Comparison of ENCODE assay signal across 17 cellular contexts in the genomic region with DNA sequence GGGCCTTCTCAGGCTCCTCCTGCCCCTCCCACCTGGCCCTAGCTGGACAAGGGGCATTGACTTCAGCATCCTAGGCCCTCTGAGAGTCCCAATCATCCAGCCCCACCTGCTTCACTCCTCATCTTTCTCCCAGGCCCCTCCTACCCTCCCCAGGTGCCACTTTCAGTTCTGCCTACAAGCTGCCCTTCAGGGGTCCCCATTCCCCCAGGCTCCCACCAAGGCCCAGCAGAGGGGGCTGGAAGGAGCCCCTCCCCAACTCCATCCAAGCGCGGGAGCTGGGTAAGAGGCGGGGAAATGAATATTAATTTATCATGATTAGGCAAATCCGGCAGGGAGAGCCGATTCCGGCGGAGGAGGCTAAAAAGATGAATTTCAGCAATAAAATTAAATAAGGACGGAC. TPM values are rescaled to one million over a fixed set of nuclear protein-coding genes. Genes with fewer than 3 reads are reported as not detected.
DNase-seq lines count a peak whose midpoint lies in the region; ATAC-seq and TF ChIP-seq lines count a peak whose summit lies in the region.
"Had no signal": no experiment of that assay in that cellular context is flagged by ENCODE, and none has a peak within 500 bp of the region (broad histone marks: within the 10 kb centered on the region; RNA-seq: fewer than 3 reads in every experiment).

No MANE protein-coding gene starts in this region.

- peaks cover 23% of the 10 kb centered on the region for H3K4me1 Mint-ChIP-seq in stimulated activated effector memory CD8-positive, alpha-beta T cell treated with anti-CD3 and anti-CD28 coated beads, Interleukin-12 subunit alpha, Interleukin-12 subunit beta, amount 100 ng/mL, for 72 hours

- no peak for TF ChIP-seq RAD21 in SK-N-SH (IDR thresholded peaks at IDR 0.05; ENCODE audit: low read length)

- H3K4me1 ChIP-seq in SK-N-SH (ENCODE audit: control insufficient read depth in 1 of 2, insufficient read depth in 2 of 2, low read depth in 1 of 2, low read length in 1 of 2) (peaks cover 0 to 18% of the 10 kb centered on the region in 2 experiments; a peak in 1 of 4 replicates), HEK293 (ENCODE audit: control insufficient read depth, insufficient read depth, low read length) (peaks cover 3% of the 10 kb centered on the region), PC-3 (ENCODE audit: insufficient read depth, low read length) (peaks cover 11% of the 10 kb centered on the region; the same call in 1 of the 2 replicates)

- TF ChIP-seq EP300 in SK-N-SH (IDR thresholded peaks at IDR 0.05; ENCODE audit: borderline replicate concordance in 1 of 2, low read depth in 1 of 2, low read length in 1 of 2): no peak

- 97% methylated on average over 8 of the region's 8 CpGs for WGBS in SK-N-SH (ENCODE audit: low lambda C conversion rate)

- H2AFZ ChIP-seq in SK-N-SH (ENCODE audit: low read depth) (no peak overlapping the region), PC-3 (ENCODE audit: low read length) (no peak overlapping the region)

- H3K9me3 Mint-ChIP-seq in stimulated activated effector memory CD8-positive, alpha-beta T cell treated with anti-CD3 and anti-CD28 coated beads, Interleukin-12 subunit alpha, Interleukin-12 subunit beta, amount 100 ng/mL, for 72 hours: no peaks in the 10 kb centered on the region

- no peaks in the 10 kb centered on the region for H3K27me3 ChIP-seq in SK-N-SH (ENCODE audit: insufficient read depth)
- no peaks in the 10 kb centered on the region for H3K27me3 ChIP-seq in PC-3 (ENCODE audit: low read length)

- H3F3A ChIP-seq in SK-N-SH (replicated peaks; ENCODE audit: insufficient read depth) (no peaks in the 10 kb centered on the region), PC-3 (ENCODE audit: low read length, unreplicated experiment) (no peaks in the 10 kb centered on the region)

- POLR2A ChIA-PET in SK-N-SH (lab: Yijun Ruan, JAX): no interaction called here
- POLR2A ChIA-PET in HEK293 (lab: Yijun Ruan, JAX): no interaction called here
- POLR2A ChIA-PET in PC-3 (lab: Charles Lee; ENCODE audit: unreplicated experiment): no interaction called here

- H3K9me3 ChIP-seq in SK-N-SH: no peaks in the 10 kb centered on the region
- 0 out of 2 replicates have a peak, but pooled peaks cover 2% of the 10 kb centered on the region for H3K9me3 ChIP-seq in HEK293 (ENCODE audit: control insufficient read depth, insufficient read depth, low read depth, low read length)
- no peaks in the 10 kb centered on the region for H3K9me3 ChIP-seq in SK-N-MC (ENCODE audit: low read depth, low read length)
- no peaks in the 10 kb centered on the region for H3K9me3 ChIP-seq in PC-3 (ENCODE audit: low read length)

- H3K36me3 ChIP-seq in SK-N-SH (replicated peaks in 1 of 2; ENCODE audit: control insufficient read depth in 1 of 2, insufficient read depth in 2 of 2, low read length in 1 of 2): peaks cover 0 to 2% of the 10 kb centered on the region in 2 experiments
- peaks cover 0 to 11% of the 10 kb centered on the region in 2 experiments; a peak in 1 of 3 replicates for H3K36me3 ChIP-seq in HEK293 (ENCODE audit: control insufficient read depth in 2 of 2, insufficient read depth in 1 of 2, low read length in 2 of 2)
- H3K36me3 ChIP-seq in SK-N-MC (ENCODE audit: insufficient read depth, low read length): no peaks in the 10 kb centered on the region
- H3K36me3 ChIP-seq in PC-3 (ENCODE audit: low read depth, low read length): no peaks in the 10 kb centered on the region

- H3K4me2 ChIP-seq in SK-N-SH: no peak overlapping the region
- no peak overlapping the region for H3K4me2 ChIP-seq in PC-3 (ENCODE audit: low read length)
- H3K4me2 ChIP-seq: A549, BLaER1 had no signal

- H3K9ac ChIP-seq in SK-N-SH (no peak overlapping the region), SK-N-MC (ENCODE audit: insufficient read length) (no peak overlapping the region), PC-3 (ENCODE audit: low read length) (no peak overlapping the region)
- H3K9ac ChIP-seq: BLaER1 had no signal

- H3K36me3 Mint-ChIP-seq in stimulated activated effector memory CD8-positive, alpha-beta T cell treated with anti-CD3 and anti-CD28 coated beads, Interleukin-12 subunit alpha, Interleukin-12 subunit beta, amount 100 ng/mL, for 72 hours: peaks cover 20% of the 10 kb centered on the region

- peak; percentile 19 for DNase-seq in SK-N-SH
- DNase-seq in SK-N-MC (ENCODE audit: low read depth, low spot score): no peak
- DNase-seq in stimulated activated effector memory CD8-positive, alpha-beta T cell treated with anti-CD3 and anti-CD28 coated beads, Interleukin-12 subunit alpha, Interleukin-12 subunit beta, amount 100 ng/mL, for 72 hours (ENCODE audit: low spot score in 2 of 2): no peak
- DNase-seq in dedifferentiated amniotic fluid mesenchymal stem cell (ENCODE audit: extremely low spot score): no peak
- DNase-seq in PC-3: no peak
- DNase-seq: CD4-positive, alpha-beta memory T cell; DMS153; DMS79; GDM1; GOT3; H9 had no signal

- H3K9me2 ChIP-seq in SK-N-SH: no peaks in the 10 kb centered on the region
- H3K9me2 ChIP-seq in PC-3 (replicated peaks; ENCODE audit: low read length): no peaks in the 10 kb centered on the region

- H3K79me2 ChIP-seq in SK-N-SH (ENCODE audit: insufficient read depth): no peaks in the 10 kb centered on the region
- no peaks in the 10 kb centered on the region for H3K79me2 ChIP-seq in PC-3 (ENCODE audit: low read length)

- no peaks in the 10 kb centered on the region for H4K20me1 ChIP-seq in SK-N-SH (ENCODE audit: insufficient read depth)
- H4K20me1 ChIP-seq in PC-3 (ENCODE audit: low read length): no peaks in the 10 kb centered on the region
- H4K20me1 ChIP-seq: BLaER1 had no signal

- no peak for ATAC-seq in SK-N-SH treated with all-trans-retinoic acid at 6 μM for 48 hours
- ATAC-seq in stimulated activated effector memory CD8-positive, alpha-beta T cell treated with anti-CD3 and anti-CD28 coated beads, Interleukin-12 subunit alpha, Interleukin-12 subunit beta, amount 100 ng/mL, for 72 hours: no peak
- ATAC-seq in PC-3: no peak
- ATAC-seq: A549 had no signal

- no peak for TF ChIP-seq CTCF in SK-N-SH (IDR thresholded peaks at IDR 0.05)
- no peak for TF ChIP-seq CTCF in HEK293 (tag by site-specific recombination; IDR thresholded peaks at IDR 0.05)
- TF ChIP-seq CTCF in PC-3 (conservative IDR thresholded peaks at IDR 0.05; ENCODE audit: low read depth, low read length): no peak

- H3K27ac ChIP-seq in SK-N-SH (ENCODE audit: low read depth in 2 of 2, low read length in 1 of 2) (no peak overlapping the region), HEK293 (ENCODE audit: extremely low read depth, low read depth, low read length) (no peak overlapping the region), SK-N-MC (no peak overlapping the region), PC-3 (ENCODE audit: low read length) (no peak overlapping the region)
- H3K27ac ChIP-seq: 22Rv1, A549, BLaER1 had no signal

- no peak overlapping the region for H3K4me3 ChIP-seq in SK-N-SH (ENCODE audit: low read depth in 2 of 2, low read length in 1 of 2)
- no peak overlapping the region for H3K4me3 ChIP-seq in HEK293 (ENCODE audit: low read depth, low read length)
- H3K4me3 ChIP-seq in SK-N-MC: peak overlapping the region; percentile 28
- no peak overlapping the region for H3K4me3 ChIP-seq in PC-3 (ENCODE audit: low read length)
- H3K4me3 ChIP-seq: A549, BLaER1 had no signal

- CTCF ChIA-PET in SK-N-SH (lab: Yijun Ruan, JAX) (interaction anchor here (1.0 to 9.1 kb wide), 6 partner anchors 11 to 413 kb away, joined by 4 to 164 read pairs (median 4); a partner anchor contains a TSS), HEK293 (lab: Yijun Ruan, JAX) (interaction anchor here (0.6 to 1.7 kb wide), 4 partner anchors 38 to 360 kb away, joined by 3 read pairs; no protein-coding TSS in a partner anchor), PC-3 (lab: Charles Lee) (no interaction called here)

- H3K27ac Mint-ChIP-seq in stimulated activated effector memory CD8-positive, alpha-beta T cell treated with anti-CD3 and anti-CD28 coated beads, Interleukin-12 subunit alpha, Interleukin-12 subunit beta, amount 100 ng/mL, for 72 hours: peak overlapping the region; percentile 54
- H3K27ac Mint-ChIP-seq: CD4-positive, alpha-beta memory T cell; H9 had no signal

- no peak overlapping the region for H3K4me3 Mint-ChIP-seq in stimulated activated effector memory CD8-positive, alpha-beta T cell treated with anti-CD3 and anti-CD28 coated beads, Interleukin-12 subunit alpha, Interleukin-12 subunit beta, amount 100 ng/mL, for 72 hours
- H3K4me3 Mint-ChIP-seq: CD14-positive monocyte; CD4-positive, alpha-beta memory T cell; H9 had no signal

- no TSS peak for BruUV-seq in PC-3 (replicated peaks; lab: Mats Ljungman, UMichigan)

- intact Hi-C loops in PC-3 (cut with micrococcal nuclease): no loop called here

TF ChIP-seq in SK-N-SH treated with all-trans-retinoic acid at 6 μM for 48 hours, 23 proteins besides CTCF, POLR2A, EP300 and RAD21 (continues in another document):
- TF ChIP-seq, protein P1, sequence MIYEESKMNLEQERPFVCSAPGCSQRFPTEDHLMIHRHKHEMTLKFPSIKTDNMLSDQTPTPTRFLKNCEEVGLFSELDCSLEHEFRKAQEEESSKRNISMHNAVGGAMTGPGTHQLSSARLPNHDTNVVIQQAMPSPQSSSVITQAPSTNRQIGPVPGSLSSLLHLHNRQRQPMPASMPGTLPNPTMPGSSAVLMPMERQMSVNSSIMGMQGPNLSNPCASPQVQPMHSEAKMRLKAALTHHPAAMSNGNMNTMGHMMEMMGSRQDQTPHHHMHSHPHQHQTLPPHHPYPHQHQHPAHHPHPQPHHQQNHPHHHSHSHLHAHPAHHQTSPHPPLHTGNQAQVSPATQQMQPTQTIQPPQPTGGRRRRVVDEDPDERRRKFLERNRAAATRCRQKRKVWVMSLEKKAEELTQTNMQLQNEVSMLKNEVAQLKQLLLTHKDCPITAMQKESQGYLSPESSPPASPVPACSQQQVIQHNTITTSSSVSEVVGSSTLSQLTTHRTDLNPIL (CRISPR knock-in tag; IDR thresholded peaks at IDR 0.05; ENCODE audit: low read depth): no peak

TF ChIP-seq in HEK293, 187 proteins besides CTCF, POLR2A, EP300 and RAD21:
- TF ChIP-seq ZNF664 (tag by site-specific recombination; IDR thresholded peaks at IDR 0.05): no peak
- TF ChIP-seq ZNF529 (tag by site-specific recombination; IDR thresholded peaks at IDR 0.05; ENCODE audit: insufficient replicate concordance): peak; percentile 74

RNA-seq across cellular contexts. Expression of a gene that starts 14.2 kb away (rescaled TPM):
- 22.0 and 27.3 TPM in 2 replicates for polyA plus RNA-seq in SK-N-SH (2012; rRNA removed)
- 9.4 and 14.9 TPM in 2 replicates for polyA plus RNA-seq in SK-N-SH (2012; cell fraction: cytosol; rRNA removed)
- polyA plus RNA-seq in SK-N-SH (2012; cell fraction: nucleus; rRNA removed): 88.4 and 98.1 TPM in 2 replicates
- 10.9 and 13.1 TPM in 2 replicates for total RNA-seq in PC-3 (2014; rRNA removed)

RNA-seq across cellular contexts. Expression of a gene that starts 14.2 kb away (rescaled TPM):
- polyA plus RNA-seq in SK-N-SH (2012; rRNA removed): 106 and 121 TPM in 2 replicates
- polyA plus RNA-seq in SK-N-SH (2012; cell fraction: cytosol; rRNA removed): 136 and 144 TPM in 2 replicates
- polyA plus RNA-seq in SK-N-SH (2012; cell fraction: nucleus; rRNA removed): 54.1 and 57.0 TPM in 2 replicates
- total RNA-seq in PC-3 (2014; rRNA removed): 37.1 and 44.2 TPM in 2 replicates
